8 cellular contexts compared by ENCODE assay signal in genomic region chr1:90717665-90718410, GRCh38. TPM values are rescaled to one million over a fixed set of nuclear protein-coding genes. Genes with fewer than 3 reads are reported as not detected.
DNase-seq lines count a peak whose midpoint lies in the region; ATAC-seq and TF ChIP-seq lines count a peak whose summit lies in the region.

No MANE protein-coding gene starts in this region.

- peaks cover 70% of the 10 kb centered on the region for H3K27me3 Mint-ChIP-seq in activated naive CD4-positive, alpha-beta T cell treated with anti-CD3 and anti-CD28 coated beads, Interleukin-2, amount 50 U/mL, for 24 hours
- H3K27me3 Mint-ChIP-seq in WTC11 (ENCODE audit: low read depth): peaks cover 99% of the 10 kb centered on the region
- peaks cover 78 to 93% of the 10 kb centered on the region in 2 donors for H3K27me3 Mint-ChIP-seq in stimulated activated naive B cell treated with anti-CD40 and anti-IgM and Interleukin-4, amounts not matched to agents 10 μg/mL and 1 μg/mL and 100 μg/mL, for 72 hours

- POLR2A ChIA-PET in WTC11 (lab: Charles Lee): interaction anchor here (0.6 kb wide), 1 partner anchor 463 kb away, joined by 3 read pairs; no protein-coding TSS in a partner anchor

- peak overlapping the region; percentile 64 for H3K4me3 Mint-ChIP-seq in activated naive CD4-positive, alpha-beta T cell treated with anti-CD3 and anti-CD28 coated beads, Interleukin-2, amount 50 U/mL, for 24 hours
- peak overlapping the region; percentile 80 for H3K4me3 Mint-ChIP-seq in WTC11
- peak overlapping the region; percentile 83 to 84 for H3K4me3 Mint-ChIP-seq in stimulated activated naive B cell treated with anti-CD40 and anti-IgM and Interleukin-4, amounts not matched to agents 10 μg/mL and 1 μg/mL and 100 μg/mL, for 72 hours

- TF ChIP-seq CTCF in WTC11 (IDR thresholded peaks at IDR 0.05) (no peak), prostate gland (IDR thresholded peaks at IDR 0.05) (no peak)

- intact Hi-C loops in prostate gland (cut with DNase I): no loop called here

- no peak for TF ChIP-seq POLR2A in prostate gland (IDR thresholded peaks at IDR 0.05)

- H3K4me1 Mint-ChIP-seq in activated naive CD4-positive, alpha-beta T cell treated with anti-CD3 and anti-CD28 coated beads, Interleukin-2, amount 50 U/mL, for 24 hours: peaks cover 20% of the 10 kb centered on the region
- H3K4me1 Mint-ChIP-seq in WTC11: peaks cover 62% of the 10 kb centered on the region
- peaks cover 19 to 51% of the 10 kb centered on the region in 2 donors for H3K4me1 Mint-ChIP-seq in stimulated activated naive B cell treated with anti-CD40 and anti-IgM and Interleukin-4, amounts not matched to agents 10 μg/mL and 1 μg/mL and 100 μg/mL, for 72 hours

- H3K36me3 Mint-ChIP-seq in activated naive CD4-positive, alpha-beta T cell treated with anti-CD3 and anti-CD28 coated beads, Interleukin-2, amount 50 U/mL, for 24 hours: peaks cover 20% of the 10 kb centered on the region
- no peaks in the 10 kb centered on the region; the same call in 1 of the 2 replicates for H3K36me3 Mint-ChIP-seq in WTC11
- peaks cover 14 to 35% of the 10 kb centered on the region in 2 donors for H3K36me3 Mint-ChIP-seq in stimulated activated naive B cell treated with anti-CD40 and anti-IgM and Interleukin-4, amounts not matched to agents 10 μg/mL and 1 μg/mL and 100 μg/mL, for 72 hours

- H3K27ac ChIP-seq in prostate gland: no peak overlapping the region

- H3K9me3 Mint-ChIP-seq in activated naive CD4-positive, alpha-beta T cell treated with anti-CD3 and anti-CD28 coated beads, Interleukin-2, amount 50 U/mL, for 24 hours: peaks cover 13% of the 10 kb centered on the region
- H3K9me3 Mint-ChIP-seq in WTC11: no peaks in the 10 kb centered on the region
- H3K9me3 Mint-ChIP-seq in stimulated activated naive B cell treated with anti-CD40 and anti-IgM and Interleukin-4, amounts not matched to agents 10 μg/mL and 1 μg/mL and 100 μg/mL, for 72 hours: peaks cover 3 to 15% of the 10 kb centered on the region in 2 donors

- peak; percentile 60 for ATAC-seq in WTC11
- no peak for ATAC-seq in stimulated activated naive B cell treated with anti-CD40 and anti-IgM and Interleukin-4, amounts not matched to agents 10 μg/mL and 1 μg/mL and 100 μg/mL, for 72 hours (replicated peaks)
- ATAC-seq in GM21723 (IDR thresholded peaks at IDR 0.05; ENCODE audit: unreplicated experiment): no peak

- H3K4me1 ChIP-seq in iPS-15b (ENCODE audit: control insufficient read depth, insufficient read depth, low read length) (peaks cover 12% of the 10 kb centered on the region), prostate gland (replicated peaks) (no peaks in the 10 kb centered on the region)

- CTCF ChIA-PET in WTC11 (lab: Charles Lee): interaction anchor here (1.1 to 2.6 kb wide), 5 partner anchors 11 to 447 kb away, joined by 6 to 27 read pairs (median 11); no protein-coding TSS in a partner anchor

- peaks cover 97% of the 10 kb centered on the region for H3K27me3 ChIP-seq in iPS-15b (ENCODE audit: control insufficient read depth, insufficient read depth, low read length)
- peaks cover 59% of the 10 kb centered on the region for H3K27me3 ChIP-seq in prostate gland (replicated peaks; ENCODE audit: insufficient read depth)

- H3K9me3 ChIP-seq in iPS-15b (ENCODE audit: control insufficient read depth, insufficient read depth, low read length): no peaks in the 10 kb centered on the region
- no peaks in the 10 kb centered on the region for H3K9me3 ChIP-seq in prostate gland

- peak overlapping the region; percentile 76 for H3K27ac Mint-ChIP-seq in activated naive CD4-positive, alpha-beta T cell treated with anti-CD3 and anti-CD28 coated beads, Interleukin-2, amount 50 U/mL, for 24 hours
- peak overlapping the region; percentile 64; the same call in 1 of the 2 replicates for H3K27ac Mint-ChIP-seq in WTC11
- peak overlapping the region; percentile 95 for H3K27ac Mint-ChIP-seq in stimulated activated naive B cell treated with anti-CD40 and anti-IgM and Interleukin-4, amounts not matched to agents 10 μg/mL and 1 μg/mL and 100 μg/mL, for 72 hours

- WGBS in prostate gland: 4% methylated on average over 94 of the region's 94 CpGs

- no peak overlapping the region for H3K9ac ChIP-seq in iPS-15b (ENCODE audit: low read depth, low read length)

- H3K4me3 ChIP-seq in iPS-15b (ENCODE audit: low read depth, low read length) (peak overlapping the region; percentile 61), prostate gland (peak overlapping the region in 1 of 2 donors; percentile 11)

- DNase-seq in activated naive CD4-positive, alpha-beta T cell (lab: John Stamatoyannopoulos, UW): no peak
- DNase-seq in WTC11 (ENCODE audit: low spot score) (peak; percentile 78), prostate gland (ENCODE audit: low spot score) (no peak), mesenteric fat pad (ENCODE audit: low spot score) (no peak)
- DNase-seq in stimulated activated naive B cell treated with anti-CD40 and anti-IgM and Interleukin-4, amounts not matched to agents 10 μg/mL and 1 μg/mL and 100 μg/mL, for 72 hours: no peak

- H3K36me3 ChIP-seq in iPS-15b (ENCODE audit: control insufficient read depth, insufficient read depth, low read length): no peaks in the 10 kb centered on the region
- no peaks in the 10 kb centered on the region for H3K36me3 ChIP-seq in prostate gland

TF ChIP-seq in WTC11, 78 proteins besides CTCF, POLR2A, EP300 and RAD21:
- no peak for TF ChIP-seq RORB (CRISPR knock-in tag; IDR thresholded peaks at IDR 0.05)
- peak; percentile 67 for TF ChIP-seq NFYB (CRISPR knock-in tag; conservative IDR thresholded peaks at IDR 0.05; ENCODE audit: low read depth)

RNA-seq across cellular contexts. Expression of gene BARHL2, which starts 0.7 kb away (rescaled TPM):
- not detected in 3 replicates for total RNA-seq in WTC11 (2021)
- total RNA-seq in prostate gland: 1 to 10 TPM in 1 of 2 donors, not detected in 1; 1.9 TPM
- total RNA-seq in mesenteric fat pad: not detected
